Comparison of ENCODE assay signal across 1 cellular context in genomic region chr3:88005066-88005465, GRCh38.
TF ChIP-seq lines count a peak whose summit lies in the region.

No MANE protein-coding gene starts in this region.

TF ChIP-seq in K562, 482 proteins besides CTCF, POLR2A, EP300 and RAD21 (continued from another document):
- TF ChIP-seq ZBTB12 (CRISPR knock-in tag; IDR thresholded peaks at IDR 0.05) = no peak
- no peak for TF ChIP-seq JUND (IDR thresholded peaks at IDR 0.05; ENCODE audit: borderline replicate concordance, low read depth, low read length)
- no peak for TF ChIP-seq JUND (tag; IDR thresholded peaks at IDR 0.05; ENCODE audit: borderline replicate concordance, low read depth, low read length)
- TF ChIP-seq STAT6 (CRISPR knock-in tag; IDR thresholded peaks at IDR 0.05) = no peak
- TF ChIP-seq ZBTB26 (CRISPR knock-in tag; IDR thresholded peaks at IDR 0.05) = no peak
- no peak for TF ChIP-seq ZNF75A (CRISPR knock-in tag; IDR thresholded peaks at IDR 0.05)
- TF ChIP-seq ETV6 (IDR thresholded peaks at IDR 0.05; ENCODE audit: borderline replicate concordance in 1 of 2, low read depth in 2 of 2, low read length in 1 of 2) = no peak
- TF ChIP-seq ETV6 (CRISPR knock-in tag; IDR thresholded peaks at IDR 0.05; ENCODE audit: borderline replicate concordance) = no peak
